ENCODE assay signal across 16 cellular contexts in genomic region chr1:86696522-86696921, GRCh38. TPM values are rescaled to one million over a fixed set of nuclear protein-coding genes. Genes with fewer than 3 reads are reported as not detected.
DNase-seq lines count a peak whose midpoint lies in the region; ATAC-seq and TF ChIP-seq lines count a peak whose summit lies in the region.
"Had no signal": no experiment of that assay in that cellular context is flagged by ENCODE, and none has a peak within 500 bp of the region (broad histone marks: within the 10 kb centered on the region; RNA-seq: fewer than 3 reads in every experiment).

No MANE protein-coding gene starts in this region.

- no peak overlapping the region for H3K9ac ChIP-seq in adipocyte (ENCODE audit: low read length)

- no peak overlapping the region for H3K4me3 ChIP-seq in adipocyte (ENCODE audit: low read length)
- no peak overlapping the region for H3K4me3 ChIP-seq in left lung
- H3K4me3 ChIP-seq in effector memory CD4-positive, alpha-beta T cell (ENCODE audit: insufficient read depth, low read depth, low read length, poor library complexity, severe bottlenecking), result no peak overlapping the region
- H3K4me3 ChIP-seq: Peyer's patch had no signal

- H3K4me1 ChIP-seq in adipocyte (ENCODE audit: control insufficient read depth, insufficient read depth, low read length), result peaks cover 6% of the 10 kb centered on the region
- H3K4me1 ChIP-seq in left lung, result no peaks in the 10 kb centered on the region
- H3K4me1 ChIP-seq in effector memory CD4-positive, alpha-beta T cell (ENCODE audit: control insufficient read depth, insufficient read depth, low read length, poor library complexity, severe bottlenecking), result no peaks in the 10 kb centered on the region
- H3K4me1 ChIP-seq: Peyer's patch had no signal

- no peaks in the 10 kb centered on the region for H3K27me3 ChIP-seq in adipocyte (replicated peaks; ENCODE audit: control insufficient read depth, insufficient read depth, low read length)
- H3K27me3 ChIP-seq in left lung, result no peaks in the 10 kb centered on the region
- no peaks in the 10 kb centered on the region for H3K27me3 ChIP-seq in effector memory CD4-positive, alpha-beta T cell (replicated peaks; ENCODE audit: control insufficient read depth, insufficient read depth, low read length, poor library complexity, severe bottlenecking)
- H3K27me3 ChIP-seq: Peyer's patch had no signal

- H3K9me3 ChIP-seq in adipocyte (ENCODE audit: control insufficient read depth, low read length) (no peaks in the 10 kb centered on the region), left lung (no peaks in the 10 kb centered on the region)
- no peaks in the 10 kb centered on the region for H3K9me3 ChIP-seq in effector memory CD4-positive, alpha-beta T cell (ENCODE audit: control insufficient read depth, low read length)
- H3K9me3 ChIP-seq: Peyer's patch had no signal

- no peak for TF ChIP-seq CTCF in left lung (IDR thresholded peaks at IDR 0.05)

- H3K27ac ChIP-seq in left lung, result no peak overlapping the region
- no peak overlapping the region for H3K27ac ChIP-seq in effector memory CD4-positive, alpha-beta T cell (ENCODE audit: insufficient read depth, low read length, poor library complexity, severe bottlenecking)
- H3K27ac ChIP-seq: C4-2B, Peyer's patch had no signal

- intact Hi-C loops in left lung (cut with DNase I), result no loop called here

- H3K36me3 ChIP-seq in adipocyte (ENCODE audit: control insufficient read depth, insufficient read depth, low read length, severe bottlenecking), result no peaks in the 10 kb centered on the region
- no peaks in the 10 kb centered on the region for H3K36me3 ChIP-seq in left lung
- no peaks in the 10 kb centered on the region for H3K36me3 ChIP-seq in effector memory CD4-positive, alpha-beta T cell (ENCODE audit: control insufficient read depth, insufficient read depth, low read length)
- H3K36me3 ChIP-seq: Peyer's patch had no signal

- ATAC-seq in left lung (peak; percentile 36), GM21447 (IDR thresholded peaks at IDR 0.05; ENCODE audit: unreplicated experiment) (no peak)

- DNase-seq in EH (ENCODE audit: low read depth) (peak; percentile 22), adipocyte (ENCODE audit: low read depth) (peak; percentile 28), dermis blood vessel endothelial cell (peak; percentile 85), left lung (no peak), NCI-H1436 treated with DMSO at 0.1 percent for 48 hours (lab: John Stamatoyannopoulos, UW) (no peak)
- DNase-seq in effector memory CD4-positive, alpha-beta T cell, result no peak
- no peak for DNase-seq in activated CD4-positive, alpha-beta T cell treated with anti-CD3 and anti-CD28 coated beads for 48 hours
- DNase-seq: COR-L47, NCI-H1105 treated with DMSO at 0.1 percent for 48 hours, NCI-H187 treated with DMSO at 0.1 percent for 48 hours, NCI-H2171 treated with DMSO at 0.1 percent for 48 hours, NCI-H510A, Peyer's patch, SHP77 treated with DMSO at 0.1 percent for 48 hours had no signal

RNA-seq across cellular contexts. Expression of gene SH3GLB1, which starts 7.9 kb away (rescaled TPM):
- total RNA-seq in dermis blood vessel endothelial cell (54.1 and 77.5 TPM in 2 replicates), left lung (100 to 1,000 TPM; 102 to 114 TPM)

Comparison
In these comparisons a context has a peak if more than half of its experiments do, and no peak if none do; other contexts are left out.
1. DNase-seq: peak in EH (single experiment), adipocyte (single experiment) and dermis blood vessel endothelial cell (single experiment); none in left lung (0 of 2), effector memory CD4-positive, alpha-beta T cell (0 of 3), activated CD4-positive, alpha-beta T cell treated with anti-CD3 and anti-CD28 coated beads for 48 hours (single experiment) and NCI-H1436 treated with DMSO at 0.1 percent for 48 hours (single experiment).